28 cellular contexts compared by ENCODE assay signal in the genomic region with DNA sequence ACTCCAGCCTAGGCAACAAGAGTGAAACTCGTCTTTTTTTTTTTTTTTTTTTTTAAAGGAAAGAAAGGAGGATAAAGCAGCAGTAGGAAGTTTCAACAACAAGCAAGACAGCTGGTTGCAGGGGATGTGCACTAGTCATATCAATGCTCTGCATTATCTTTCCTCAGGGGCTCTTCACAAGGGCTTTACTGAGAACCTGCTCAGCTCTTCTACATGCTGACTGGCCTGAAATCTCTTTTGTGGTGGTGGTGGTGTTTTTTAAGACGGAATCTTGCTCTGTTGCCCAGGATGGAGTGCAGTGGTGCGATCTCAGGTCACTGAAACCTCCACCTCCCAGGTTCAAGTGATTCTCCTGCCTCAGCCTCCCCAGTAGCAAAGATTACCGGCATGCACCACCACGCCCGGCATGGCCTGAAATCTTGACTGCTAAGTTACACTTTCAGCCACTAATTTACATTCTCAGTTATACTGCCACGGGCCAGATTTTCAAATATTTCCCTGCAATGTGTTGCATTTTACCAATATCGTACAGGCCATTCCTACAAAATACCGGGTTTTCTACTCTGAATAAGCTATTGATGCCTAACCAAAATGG.
"Had no signal": no experiment of that assay in that cellular context is flagged by ENCODE, and none has a peak within 500 bp of the region (broad histone marks: within the 10 kb centered on the region; RNA-seq: fewer than 3 reads in every experiment).

No MANE protein-coding gene starts in this region.

- H3K36me3 ChIP-seq: ovary had no signal

- H3K27me3 Mint-ChIP-seq: activated naive CD4-positive, alpha-beta T cell treated with anti-CD3 and anti-CD28 coated beads, Interleukin-2, amount 50 U/mL, for 24 hours; naive B cell; progenitor cell of endocrine pancreas had no signal

- H3K27me3 ChIP-seq: body of pancreas, colonic mucosa, esophagus squamous epithelium, neutrophil, ovary, sigmoid colon, upper lobe of left lung, vagina had no signal

- DNase-seq: activated CD4-positive, alpha-beta T cell treated with anti-CD3 and anti-CD28 coated beads for 4 hours; activated CD4-positive, alpha-beta T cell treated with anti-CD3 and anti-CD28 coated beads, Interleukin-2, amount 50 U/mL, for 4 hours; activated CD8-positive, alpha-beta memory T cell treated with anti-CD3 and anti-CD28 coated beads, Interleukin-2, amount 50 U/mL, for 4 hours; activated T-cell treated with anti-CD3 and anti-CD28 coated beads, Interleukin-2, amount 50 U/mL, for 1 hour; anterior cingulate cortex; body of pancreas; cerebellar nuclear complex; colonic mucosa; effector CD8-positive, alpha-beta T cell; esophagus squamous epithelium; foreskin melanocyte; islet precursor cell; mammary epithelial cell; naive B cell; nephron progenitor cell; ovary; sigmoid colon; small intestine; stimulated activated CD4-positive, alpha-beta T cell treated with anti-CD3 and anti-CD28 coated beads, Interleukin-2, amount 100 ng/mL, for 24 hours; stimulated activated naive CD4-positive, alpha-beta T cell treated with Interleukin-2 at 50 U/mL for 16 hours; upper lobe of left lung had no signal

- FAIRE-seq: endometrium, small intestine had no signal

- H3K27ac ChIP-seq: body of pancreas, colonic mucosa, epithelial cell of prostate, esophagus squamous epithelium, neutrophil, ovary, sigmoid colon, thoracic aorta, upper lobe of left lung, vagina had no signal

- ATAC-seq: body of pancreas had no signal

- H3K4me1 ChIP-seq: body of pancreas, colonic mucosa had no signal

- H3K9me3 ChIP-seq: body of pancreas, colonic mucosa, esophagus squamous epithelium, neutrophil, ovary, sigmoid colon, thoracic aorta, upper lobe of left lung, vagina had no signal

- H3K4me3 ChIP-seq: body of pancreas, colonic mucosa, esophagus squamous epithelium, ovary, sigmoid colon, thoracic aorta, upper lobe of left lung, vagina had no signal

- H3K27ac Mint-ChIP-seq: activated naive CD4-positive, alpha-beta T cell treated with anti-CD3 and anti-CD28 coated beads, Interleukin-2, amount 50 U/mL, for 24 hours had no signal

- H3K9me3 Mint-ChIP-seq: activated naive CD4-positive, alpha-beta T cell treated with anti-CD3 and anti-CD28 coated beads, Interleukin-2, amount 50 U/mL, for 24 hours; naive B cell; nephron progenitor cell had no signal

- H3K4me3 Mint-ChIP-seq: activated naive CD4-positive, alpha-beta T cell treated with anti-CD3 and anti-CD28 coated beads, Interleukin-2, amount 50 U/mL, for 24 hours; naive B cell; nephron progenitor cell had no signal
